In the genomic region with DNA sequence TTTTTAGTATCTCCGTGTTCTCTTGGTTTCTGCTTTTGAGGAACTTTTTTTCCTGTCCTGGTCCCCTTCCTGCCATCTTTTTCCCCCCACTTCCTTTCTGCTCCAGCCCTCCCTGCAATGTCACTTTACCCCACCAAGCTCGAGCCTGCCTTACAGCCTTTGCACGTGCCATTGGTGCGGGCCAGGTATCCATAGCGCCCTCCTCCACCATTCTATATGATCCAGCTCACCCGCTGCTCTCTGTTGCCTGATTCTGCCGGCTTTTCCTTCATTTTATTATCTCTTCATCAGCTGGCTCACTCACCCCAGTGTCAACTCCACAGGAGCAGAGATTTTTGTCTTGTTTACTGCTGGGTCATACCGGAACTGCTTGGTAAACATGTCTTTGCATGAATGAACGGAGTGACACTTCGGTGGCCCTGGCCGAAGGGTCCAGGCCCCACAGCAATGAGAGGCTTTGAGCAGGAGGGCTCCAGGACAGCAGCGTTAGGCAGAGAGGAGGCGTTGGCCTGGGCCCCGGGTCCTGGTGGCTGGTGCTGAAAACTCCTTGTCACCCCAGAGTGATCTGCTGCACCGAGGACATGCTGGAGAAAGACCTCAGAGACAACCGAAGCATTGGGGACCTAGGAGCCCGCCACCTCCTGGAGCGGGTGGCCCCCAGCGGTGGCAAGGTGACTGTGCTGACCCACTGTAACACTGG, we compare ENCODE assay signal across 1 cellular context.
TF ChIP-seq lines count a peak whose summit lies in the region.

No MANE protein-coding gene starts in this region.

TF ChIP-seq in IMR-90, 13 proteins besides CTCF, POLR2A, EP300 and RAD21:
- peak; percentile 71 for TF ChIP-seq BHLHE40 (IDR thresholded peaks at IDR 0.05; ENCODE audit: low read depth, low read length)
- no peak for TF ChIP-seq NFE2L2 (IDR thresholded peaks at IDR 0.05; ENCODE audit: low read depth, low read length)
